ENCODE assay signal across 1 cellular context in the genomic region with DNA sequence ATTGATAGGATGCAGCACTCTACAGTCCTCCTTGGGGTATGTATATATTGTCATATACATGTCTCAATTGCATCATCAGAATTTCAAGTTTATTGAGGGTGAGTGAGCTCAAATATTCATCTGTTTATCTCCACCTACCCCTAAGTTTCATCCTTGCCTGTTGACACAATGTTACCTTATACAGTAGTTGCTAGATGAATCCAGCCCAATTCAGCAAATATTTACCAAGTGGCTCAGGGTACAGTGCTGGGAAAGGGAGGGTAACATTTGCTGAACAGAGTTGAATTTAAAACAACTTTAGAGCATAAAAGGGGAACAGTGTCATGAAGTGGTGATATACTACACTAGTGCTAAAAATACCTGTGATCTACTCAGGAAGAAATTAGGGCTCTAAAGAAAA.
TF ChIP-seq lines count a peak whose summit lies in the region.

No MANE protein-coding gene starts in this region.

TF ChIP-seq in HepG2, 621 proteins besides CTCF, POLR2A, EP300 and RAD21 (continued from another document):
- TF ChIP-seq FOXA3 (CRISPR knock-in tag; IDR thresholded peaks at IDR 0.05) = 0 out of 2 replicates have a peak, but pooled peaks have one; percentile 20
